Comparison of ENCODE assay signal across 3 cellular contexts in genomic region chr16:8184854-8185253, GRCh38.
TF ChIP-seq lines count a peak whose summit lies in the region.

No MANE protein-coding gene starts in this region.

TF ChIP-seq in HepG2, 621 proteins besides CTCF, POLR2A, EP300 and RAD21:
- TF ChIP-seq ZNF468 (CRISPR knock-in tag; IDR thresholded peaks at IDR 0.05) (no peak), NFATC3 (CRISPR knock-in tag; IDR thresholded peaks at IDR 0.05) (no peak), ZNF781 (CRISPR knock-in tag; IDR thresholded peaks at IDR 0.05; ENCODE audit: borderline replicate concordance, not compliant biosample characterization) (no peak), CREM (IDR thresholded peaks at IDR 0.05) (no peak), CREM (CRISPR knock-in tag; IDR thresholded peaks at IDR 0.05) (no peak), FOSL1 (CRISPR knock-in tag; IDR thresholded peaks at IDR 0.05; ENCODE audit: borderline replicate concordance) (no peak), MBNL3 (CRISPR knock-in tag; conservative IDR thresholded peaks at IDR 0.05) (no peak), MAFK (conservative IDR thresholded peaks at IDR 0.05 in 1 of 2, IDR thresholded peaks at IDR 0.05 in 1 of 2; ENCODE audit: low read length in 2 of 2) (peak; percentile 56 to 83; a peak in 3 of 4 replicates), ZNF10 (CRISPR knock-in tag; IDR thresholded peaks at IDR 0.05; ENCODE audit: borderline replicate concordance, low read depth) (no peak), MXI1 (IDR thresholded peaks at IDR 0.05; ENCODE audit: borderline replicate concordance, low read depth, low read length) (no peak), MAFF (IDR thresholded peaks at IDR 0.05; ENCODE audit: low read depth, low read length) (peak; percentile 58), NONO (IDR thresholded peaks at IDR 0.05) (no peak), NONO (CRISPR knock-in tag; conservative IDR thresholded peaks at IDR 0.05) (no peak)

TF ChIP-seq in IMR-90, 13 proteins besides CTCF, POLR2A, EP300 and RAD21:
- TF ChIP-seq RCOR1 (IDR thresholded peaks at IDR 0.05; ENCODE audit: insufficient replicate concordance, low read length) = no peak
- no peak for TF ChIP-seq BHLHE40 (IDR thresholded peaks at IDR 0.05; ENCODE audit: low read depth, low read length)
- TF ChIP-seq CHD1 (IDR thresholded peaks at IDR 0.05; ENCODE audit: low read depth, low read length) = no peak
- TF ChIP-seq MAFK (IDR thresholded peaks at IDR 0.05; ENCODE audit: low read depth, low read length) = 0 out of 2 replicates have a peak, but pooled peaks have one; percentile 8
- no peak for TF ChIP-seq USF2 (IDR thresholded peaks at IDR 0.05; ENCODE audit: low read depth, low read length)

TF ChIP-seq in K562, 482 proteins besides CTCF, POLR2A, EP300 and RAD21:
- 0 out of 2 replicates have a peak, but pooled peaks have one; percentile 16 for TF ChIP-seq MAFF (IDR thresholded peaks at IDR 0.05; ENCODE audit: low read length)
- peak; percentile 56 for TF ChIP-seq ZNF316 (IDR thresholded peaks at IDR 0.05)
- no peak for TF ChIP-seq KHSRP (IDR thresholded peaks at IDR 0.05)
